In the genomic region with DNA sequence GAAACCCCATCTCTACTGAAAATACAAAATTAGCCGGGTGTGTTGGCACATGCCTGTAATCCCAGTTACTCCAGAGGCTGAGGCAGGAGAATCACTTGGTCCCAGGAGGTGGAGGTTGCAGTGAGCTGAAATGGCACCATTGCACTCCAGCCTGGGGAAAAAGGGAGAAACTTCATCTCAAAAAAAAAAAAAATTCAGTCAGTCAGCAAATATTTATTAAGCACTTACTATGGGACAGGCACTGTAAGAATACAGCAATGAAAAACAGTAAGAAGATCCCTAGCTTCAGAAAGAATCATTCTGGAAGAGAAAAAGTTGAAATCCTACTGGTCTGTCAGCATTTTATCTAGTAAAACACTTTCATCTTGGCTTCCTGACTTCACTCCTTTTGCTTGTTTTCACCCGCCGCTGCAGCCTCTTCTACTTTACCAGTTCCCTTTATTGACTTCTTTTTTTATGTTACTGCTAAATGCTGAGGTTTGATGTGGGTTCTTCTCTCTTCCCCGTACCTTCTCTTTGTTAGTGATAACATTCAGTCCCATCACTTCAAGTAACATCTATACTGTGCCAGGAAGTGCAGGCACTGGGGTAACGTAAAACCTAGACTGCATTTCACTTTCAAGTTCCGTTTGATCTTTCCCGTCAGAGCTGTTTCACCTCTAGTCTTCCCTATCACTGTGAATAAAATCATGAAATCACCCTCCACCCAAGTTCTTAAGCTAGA, we compare ENCODE assay signal across 9 cellular contexts. TPM values are rescaled to one million over a fixed set of nuclear protein-coding genes. Genes with fewer than 3 reads are reported as not detected.
DNase-seq lines count a peak whose midpoint lies in the region; ATAC-seq and TF ChIP-seq lines count a peak whose summit lies in the region.
"Had no signal": no experiment of that assay in that cellular context is flagged by ENCODE, and none has a peak within 500 bp of the region (broad histone marks: within the 10 kb centered on the region; RNA-seq: fewer than 3 reads in every experiment).

No MANE protein-coding gene starts in this region.

- no peaks in the 10 kb centered on the region for H3K36me3 Mint-ChIP-seq in CD8-positive, alpha-beta memory T cell
- no peaks in the 10 kb centered on the region for H3K36me3 Mint-ChIP-seq in activated T-cell treated with anti-CD3 and anti-CD28 coated beads, Interleukin-2, amount 50 U/mL, for 24 hours (ENCODE audit: low read depth)

- H3K4me3 ChIP-seq in CD8-positive, alpha-beta memory T cell (ENCODE audit: low read length), result peak overlapping the region; percentile 29

- peaks cover 23% of the 10 kb centered on the region for H3K4me1 ChIP-seq in CD8-positive, alpha-beta memory T cell (ENCODE audit: insufficient read depth, low read length)

- H3K27ac ChIP-seq in CD8-positive, alpha-beta memory T cell (ENCODE audit: low read depth, low read length), result no peak overlapping the region
- H3K27ac ChIP-seq: neutrophil had no signal

- H3K4me3 Mint-ChIP-seq in CD8-positive, alpha-beta memory T cell, result peak overlapping the region; percentile 19 to 83 (median 78)
- peak overlapping the region; percentile 72 for H3K4me3 Mint-ChIP-seq in activated T-cell treated with anti-CD3 and anti-CD28 coated beads, Interleukin-2, amount 50 U/mL, for 24 hours

- no peaks in the 10 kb centered on the region for H3K27me3 ChIP-seq in CD8-positive, alpha-beta memory T cell (ENCODE audit: insufficient read depth, low read length, poor library complexity, severe bottlenecking)

- peaks cover 13 to 24% (median 21%) of the 10 kb centered on the region in 3 donors for H3K4me1 Mint-ChIP-seq in CD8-positive, alpha-beta memory T cell
- H3K4me1 Mint-ChIP-seq in activated T-cell treated with anti-CD3 and anti-CD28 coated beads, Interleukin-2, amount 50 U/mL, for 24 hours (ENCODE audit: low read depth), result peaks cover 30% of the 10 kb centered on the region

- H3K9me3 Mint-ChIP-seq in CD8-positive, alpha-beta memory T cell, result no peaks in the 10 kb centered on the region
- H3K9me3 Mint-ChIP-seq in activated T-cell treated with anti-CD3 and anti-CD28 coated beads, Interleukin-2, amount 50 U/mL, for 24 hours, result no peaks in the 10 kb centered on the region

- H3K27me3 Mint-ChIP-seq in CD8-positive, alpha-beta memory T cell, result no peaks in the 10 kb centered on the region
- no peaks in the 10 kb centered on the region for H3K27me3 Mint-ChIP-seq in activated T-cell treated with anti-CD3 and anti-CD28 coated beads, Interleukin-2, amount 50 U/mL, for 24 hours

- DNase-seq in CD8-positive, alpha-beta memory T cell, result peak in 3 of 5 donors; percentile 49 to 86 (median 70)
- peak; percentile 37 for DNase-seq in activated T-cell treated with anti-CD3 and anti-CD28 coated beads, Interleukin-2, amount 50 U/mL, for 24 hours
- peak; percentile 30 to 92 (median 68) for DNase-seq in stimulated activated naive CD4-positive, alpha-beta T cell (lab: John Stamatoyannopoulos, UW)
- DNase-seq in NCI-H226 (no peak), NCI-H1930 (lab: John Stamatoyannopoulos, UW) (no peak)

- POLR2A ChIA-PET in CD8-positive, alpha-beta memory T cell (lab: Charles Lee), result interaction anchor here (0.7 kb wide), 1 partner anchor 10 kb away, joined by 9 read pairs; no protein-coding TSS in a partner anchor

- CTCF ChIA-PET in CD8-positive, alpha-beta memory T cell (lab: Charles Lee), result interaction anchor here (1.7 kb wide), 1 partner anchor 9 kb away, joined by 4 read pairs; no protein-coding TSS in a partner anchor

- H3K27ac Mint-ChIP-seq in CD8-positive, alpha-beta memory T cell, result peak overlapping the region; percentile 7 to 94 (median 88)
- H3K27ac Mint-ChIP-seq in activated T-cell treated with anti-CD3 and anti-CD28 coated beads, Interleukin-2, amount 50 U/mL, for 24 hours, result peak overlapping the region; percentile 93

- peak; percentile 96 for ATAC-seq in GM21381 (IDR thresholded peaks at IDR 0.05; ENCODE audit: unreplicated experiment)
- peak; percentile 87 for ATAC-seq in HG03575 (IDR thresholded peaks at IDR 0.05; ENCODE audit: extremely low read depth, insufficient number of reproducible peaks, low FRiP score, unreplicated experiment)
- no peak for ATAC-seq in SK-N-SH treated with all-trans-retinoic acid at 6 μM for 48 hours

- H3K9me3 ChIP-seq in CD8-positive, alpha-beta memory T cell (ENCODE audit: low read length), result no peaks in the 10 kb centered on the region
- H3K9me3 ChIP-seq: neutrophil had no signal

- no peaks in the 10 kb centered on the region for H3K36me3 ChIP-seq in CD8-positive, alpha-beta memory T cell (ENCODE audit: insufficient read depth, low read length)
- H3K36me3 ChIP-seq: neutrophil had no signal

TF ChIP-seq in SK-N-SH treated with all-trans-retinoic acid at 6 μM for 48 hours, 23 proteins besides CTCF, POLR2A, EP300 and RAD21:
- TF ChIP-seq, protein P1, sequence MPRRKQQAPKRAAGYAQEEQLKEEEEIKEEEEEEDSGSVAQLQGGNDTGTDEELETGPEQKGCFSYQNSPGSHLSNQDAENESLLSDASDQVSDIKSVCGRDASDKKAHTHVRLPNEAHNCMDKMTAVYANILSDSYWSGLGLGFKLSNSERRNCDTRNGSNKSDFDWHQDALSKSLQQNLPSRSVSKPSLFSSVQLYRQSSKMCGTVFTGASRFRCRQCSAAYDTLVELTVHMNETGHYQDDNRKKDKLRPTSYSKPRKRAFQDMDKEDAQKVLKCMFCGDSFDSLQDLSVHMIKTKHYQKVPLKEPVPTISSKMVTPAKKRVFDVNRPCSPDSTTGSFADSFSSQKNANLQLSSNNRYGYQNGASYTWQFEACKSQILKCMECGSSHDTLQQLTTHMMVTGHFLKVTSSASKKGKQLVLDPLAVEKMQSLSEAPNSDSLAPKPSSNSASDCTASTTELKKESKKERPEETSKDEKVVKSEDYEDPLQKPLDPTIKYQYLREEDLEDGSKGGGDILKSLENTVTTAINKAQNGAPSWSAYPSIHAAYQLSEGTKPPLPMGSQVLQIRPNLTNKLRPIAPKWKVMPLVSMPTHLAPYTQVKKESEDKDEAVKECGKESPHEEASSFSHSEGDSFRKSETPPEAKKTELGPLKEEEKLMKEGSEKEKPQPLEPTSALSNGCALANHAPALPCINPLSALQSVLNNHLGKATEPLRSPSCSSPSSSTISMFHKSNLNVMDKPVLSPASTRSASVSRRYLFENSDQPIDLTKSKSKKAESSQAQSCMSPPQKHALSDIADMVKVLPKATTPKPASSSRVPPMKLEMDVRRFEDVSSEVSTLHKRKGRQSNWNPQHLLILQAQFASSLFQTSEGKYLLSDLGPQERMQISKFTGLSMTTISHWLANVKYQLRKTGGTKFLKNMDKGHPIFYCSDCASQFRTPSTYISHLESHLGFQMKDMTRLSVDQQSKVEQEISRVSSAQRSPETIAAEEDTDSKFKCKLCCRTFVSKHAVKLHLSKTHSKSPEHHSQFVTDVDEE (CRISPR knock-in tag; IDR thresholded peaks at IDR 0.05), result no peak
- no peak for TF ChIP-seq RARB (CRISPR knock-in tag; IDR thresholded peaks at IDR 0.05)
- TF ChIP-seq ZNF8 (CRISPR knock-in tag; IDR thresholded peaks at IDR 0.05), result no peak

RNA-seq across cellular contexts. Expression of a gene that starts 10.8 kb away (rescaled TPM):
- 10 to 100 TPM; 18.7 to 19.5 TPM for total RNA-seq in CD8-positive, alpha-beta memory T cell
- polyA plus RNA-seq in CD8-positive, alpha-beta memory T cell, result 4.3 TPM

Comparison
In these comparisons a context has a peak if more than half of its experiments do, and no peak if none do; other contexts are left out.
1. DNase-seq: peak in CD8-positive, alpha-beta memory T cell (3 of 5), activated T-cell treated with anti-CD3 and anti-CD28 coated beads, Interleukin-2, amount 50 U/mL, for 24 hours (single experiment) and stimulated activated naive CD4-positive, alpha-beta T cell (6 of 6); none in NCI-H226 (single experiment) and NCI-H1930 (0 of 2).